ENCODE assay signal across 1 cellular context in genomic region chr2:147231607-147232006, GRCh38.
TF ChIP-seq lines count a peak whose summit lies in the region.

No MANE protein-coding gene starts in this region.

TF ChIP-seq in HepG2, 621 proteins besides CTCF, POLR2A, EP300 and RAD21 (continued from another document):
- TF ChIP-seq PRDM15 (CRISPR knock-in tag; IDR thresholded peaks at IDR 0.05) (no peak), TRIM24 (CRISPR knock-in tag; IDR thresholded peaks at IDR 0.05) (no peak)
